ENCODE assay signal across 9 cellular contexts in the genomic region with DNA sequence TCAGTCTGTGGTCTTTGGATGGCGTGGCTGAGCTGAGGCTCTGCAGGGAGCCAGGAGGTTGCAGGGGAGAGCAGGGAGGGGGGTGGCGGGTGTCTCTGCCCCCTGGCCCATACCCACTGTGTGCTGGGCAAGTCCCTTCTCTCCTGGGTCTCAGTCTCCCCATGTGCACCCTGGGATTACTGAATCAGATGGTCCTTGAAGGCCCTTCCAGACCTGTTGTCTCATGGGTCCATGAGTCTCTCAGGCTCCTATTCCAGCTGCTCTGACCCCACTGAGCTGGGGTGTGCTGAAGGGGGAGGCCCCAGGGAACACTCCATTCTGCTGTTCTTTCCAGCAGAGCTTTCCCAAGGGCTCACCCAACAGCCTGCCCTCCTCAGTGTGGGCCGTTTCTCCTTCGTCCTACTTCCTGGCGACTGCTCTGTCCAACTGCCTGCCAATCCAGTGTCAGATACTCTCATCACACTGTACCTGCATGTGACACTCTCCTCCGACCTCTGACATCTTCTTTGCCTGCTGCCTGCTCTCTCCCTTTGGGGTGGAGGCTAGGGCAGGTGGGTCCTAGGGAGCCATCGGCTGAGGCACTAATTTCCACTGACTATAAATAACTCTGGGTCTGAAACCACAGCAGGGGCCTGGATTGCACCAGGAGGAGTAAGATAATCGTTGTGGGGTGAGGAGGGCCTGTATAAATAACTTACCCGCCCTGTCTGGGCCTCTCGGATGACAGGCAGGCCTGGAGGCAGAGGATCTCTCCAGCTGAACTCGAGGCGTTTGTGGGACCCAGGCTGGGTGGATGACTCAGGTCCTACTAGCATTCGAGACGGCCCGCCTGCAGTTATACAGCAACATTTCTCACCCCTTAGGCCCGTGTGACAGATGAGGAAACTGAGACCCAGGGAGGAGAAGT.
DNase-seq lines count a peak whose midpoint lies in the region; ATAC-seq and TF ChIP-seq lines count a peak whose summit lies in the region.
"Had no signal": no experiment of that assay in that cellular context is flagged by ENCODE, and none has a peak within 500 bp of the region (broad histone marks: within the 10 kb centered on the region; RNA-seq: fewer than 3 reads in every experiment).

No MANE protein-coding gene starts in this region.

- H3K9me3 ChIP-seq in SJSA1 (replicated peaks): no peaks in the 10 kb centered on the region
- no peaks in the 10 kb centered on the region for H3K9me3 ChIP-seq in hepatocyte (ENCODE audit: low read depth)
- no peaks in the 10 kb centered on the region for H3K9me3 ChIP-seq in ascending aorta

- H3K4me1 ChIP-seq in SJSA1 (replicated peaks) (peaks cover 29% of the 10 kb centered on the region), hepatocyte (ENCODE audit: insufficient read depth) (no peaks in the 10 kb centered on the region), ascending aorta (no peaks in the 10 kb centered on the region)

- WGBS in hepatocyte (ENCODE audit: low lambda C conversion rate, missing lambda C conversion rate): 71% methylated on average over 16 of the region's 16 CpGs

- ATAC-seq in stimulated activated naive CD8-positive, alpha-beta T cell treated with anti-CD3 and anti-CD28 coated beads, Interleukin-15, Interleukin-2, amounts not matched to agents 100 U/mL and 50 U/mL, for 24 hours: peak; percentile 42

- no peaks in the 10 kb centered on the region for H3K9me2 ChIP-seq in hepatocyte (replicated peaks; ENCODE audit: insufficient read depth)

- H3K4me3 Mint-ChIP-seq in activated naive CD4-positive, alpha-beta T cell treated with anti-CD3 and anti-CD28 coated beads, Interleukin-2, amount 10 ng/mL, durations not matched to agents 7 days and 5 days: no peak overlapping the region
- no peak overlapping the region for H3K4me3 Mint-ChIP-seq in activated naive CD4-positive, alpha-beta T cell treated with anti-CD3 and anti-CD28 coated beads for 36 hours

- intact Hi-C loops in ascending aorta (cut with DNase I): no loop called here
- intact Hi-C loops in activated naive CD4-positive, alpha-beta T cell treated with anti-CD3 and anti-CD28 coated beads for 36 hours (cut with micrococcal nuclease): loop anchor here (1.0 to 10.0 kb wide), 5 partner anchors 73 to 407 kb away; partner anchors contain the start of gene TATDN2

- no peak for DNase-seq in activated naive CD4-positive, alpha-beta T cell treated with anti-CD3 and anti-CD28 coated beads, Interleukin-2, amount 10 ng/mL, durations not matched to agents 7 days and 5 days
- no peak for DNase-seq in activated naive CD4-positive, alpha-beta T cell (lab: John Stamatoyannopoulos, UW)
- DNase-seq in SJSA1 (ENCODE audit: low read depth in 1 of 2, low spot score in 2 of 2) (peak; percentile 53 to 74), foreskin fibroblast (peak; percentile 69 to 73), hepatocyte (ENCODE audit: low spot score) (no peak), ascending aorta (ENCODE audit: low spot score in 2 of 2) (no peak)
- peak; percentile 25 for DNase-seq in stimulated activated naive CD8-positive, alpha-beta T cell treated with anti-CD3 and anti-CD28 coated beads, Interleukin-15, Interleukin-2, amounts not matched to agents 100 U/mL and 50 U/mL, for 24 hours
- no peak for DNase-seq in activated naive CD4-positive, alpha-beta T cell treated with anti-CD3 and anti-CD28 coated beads for 36 hours
- DNase-seq: NCI-H1092 had no signal

- no peak overlapping the region for H3K4me3 ChIP-seq in SJSA1
- no peak overlapping the region for H3K4me3 ChIP-seq in foreskin fibroblast (ENCODE audit: low read depth in 1 of 2, low read length in 2 of 2)
- H3K4me3 ChIP-seq in hepatocyte: no peak overlapping the region
- H3K4me3 ChIP-seq in ascending aorta: no peak overlapping the region

- H3K4me1 Mint-ChIP-seq in activated naive CD4-positive, alpha-beta T cell treated with anti-CD3 and anti-CD28 coated beads, Interleukin-2, amount 10 ng/mL, durations not matched to agents 7 days and 5 days: peaks cover 21% of the 10 kb centered on the region
- peaks cover 26% of the 10 kb centered on the region for H3K4me1 Mint-ChIP-seq in activated naive CD4-positive, alpha-beta T cell treated with anti-CD3 and anti-CD28 coated beads for 36 hours (ENCODE audit: low read depth)

- H2AFZ ChIP-seq in hepatocyte: no peak overlapping the region

- no peaks in the 10 kb centered on the region for H3K9me3 Mint-ChIP-seq in activated naive CD4-positive, alpha-beta T cell treated with anti-CD3 and anti-CD28 coated beads, Interleukin-2, amount 10 ng/mL, durations not matched to agents 7 days and 5 days
- no peaks in the 10 kb centered on the region for H3K9me3 Mint-ChIP-seq in activated naive CD4-positive, alpha-beta T cell treated with anti-CD3 and anti-CD28 coated beads for 36 hours

- H3K27me3 ChIP-seq in SJSA1 (replicated peaks): no peaks in the 10 kb centered on the region
- no peaks in the 10 kb centered on the region for H3K27me3 ChIP-seq in hepatocyte
- no peaks in the 10 kb centered on the region for H3K27me3 ChIP-seq in ascending aorta

- TF ChIP-seq CTCF in foreskin fibroblast (IDR thresholded peaks at IDR 0.05; ENCODE audit: low read depth, low read length): no peak
- TF ChIP-seq CTCF in hepatocyte (IDR thresholded peaks at IDR 0.05; ENCODE audit: poor library complexity): no peak
- TF ChIP-seq CTCF in ascending aorta (IDR thresholded peaks at IDR 0.05): no peak

- H4K20me1 ChIP-seq in hepatocyte (ENCODE audit: insufficient read depth, poor library complexity, severe bottlenecking): no peaks in the 10 kb centered on the region

- H3K4me2 ChIP-seq in hepatocyte: no peak overlapping the region

- CTCF ChIA-PET in activated naive CD4-positive, alpha-beta T cell treated with anti-CD3 and anti-CD28 coated beads, Interleukin-2, amount 10 ng/mL, durations not matched to agents 7 days and 5 days (lab: Charles Lee): interaction anchor here (3.2 kb wide), 1 partner anchor 94 kb away, joined by 11 read pairs; no protein-coding TSS in a partner anchor
- CTCF ChIA-PET in activated naive CD4-positive, alpha-beta T cell treated with anti-CD3 and anti-CD28 coated beads for 36 hours (lab: Charles Lee): no interaction called here

- H3K36me3 ChIP-seq in SJSA1: no peaks in the 10 kb centered on the region
- no peaks in the 10 kb centered on the region for H3K36me3 ChIP-seq in hepatocyte (replicated peaks; ENCODE audit: insufficient read depth, low read depth)
- H3K36me3 ChIP-seq in ascending aorta: no peaks in the 10 kb centered on the region

- peak overlapping the region; percentile 79 for H3K27ac Mint-ChIP-seq in activated naive CD4-positive, alpha-beta T cell treated with anti-CD3 and anti-CD28 coated beads, Interleukin-2, amount 10 ng/mL, durations not matched to agents 7 days and 5 days
- H3K27ac Mint-ChIP-seq in activated naive CD4-positive, alpha-beta T cell treated with anti-CD3 and anti-CD28 coated beads for 36 hours: no peak overlapping the region

- H3K79me2 ChIP-seq in hepatocyte: no peaks in the 10 kb centered on the region

- peaks cover 3% of the 10 kb centered on the region for H3K27me3 Mint-ChIP-seq in activated naive CD4-positive, alpha-beta T cell treated with anti-CD3 and anti-CD28 coated beads, Interleukin-2, amount 10 ng/mL, durations not matched to agents 7 days and 5 days
- H3K27me3 Mint-ChIP-seq in activated naive CD4-positive, alpha-beta T cell treated with anti-CD3 and anti-CD28 coated beads for 36 hours (ENCODE audit: low read depth): no peaks in the 10 kb centered on the region

- no peaks in the 10 kb centered on the region for H3K36me3 Mint-ChIP-seq in activated naive CD4-positive, alpha-beta T cell treated with anti-CD3 and anti-CD28 coated beads, Interleukin-2, amount 10 ng/mL, durations not matched to agents 7 days and 5 days
- H3K36me3 Mint-ChIP-seq in activated naive CD4-positive, alpha-beta T cell treated with anti-CD3 and anti-CD28 coated beads for 36 hours (ENCODE audit: low read depth): no peaks in the 10 kb centered on the region

- H3K27ac ChIP-seq in SJSA1 (peak overlapping the region; percentile 65), hepatocyte (no peak overlapping the region), ascending aorta (no peak overlapping the region)

Comparison
In these comparisons a context has a peak if more than half of its experiments do, and no peak if none do; other contexts are left out.
1. DNase-seq: peak in SJSA1 (2 of 2), foreskin fibroblast (2 of 2) and stimulated activated naive CD8-positive, alpha-beta T cell treated with anti-CD3 and anti-CD28 coated beads, Interleukin-15, Interleukin-2, amounts not matched to agents 100 U/mL and 50 U/mL, for 24 hours (single experiment); none in activated naive CD4-positive, alpha-beta T cell treated with anti-CD3 and anti-CD28 coated beads, Interleukin-2, amount 10 ng/mL, durations not matched to agents 7 days and 5 days (single experiment), activated naive CD4-positive, alpha-beta T cell (0 of 4), hepatocyte (single experiment), ascending aorta (0 of 2) and activated naive CD4-positive, alpha-beta T cell treated with anti-CD3 and anti-CD28 coated beads for 36 hours (single experiment).